ENCODE assay signal across 1 cellular context in genomic region chr6:158626360-158627167, GRCh38.
TF ChIP-seq lines count a peak whose summit lies in the region.

No MANE protein-coding gene starts in this region.

TF ChIP-seq in K562, 482 proteins besides CTCF, POLR2A, EP300 and RAD21 (continues in another document):
- no peak for TF ChIP-seq CHD4 (IDR thresholded peaks at IDR 0.05; ENCODE audit: insufficient read depth, insufficient replicate concordance, low read depth, low read length, poor library complexity, severe bottlenecking)
- TF ChIP-seq CBX5 (IDR thresholded peaks at IDR 0.05; ENCODE audit: borderline replicate concordance, low read depth), result no peak
- no peak for TF ChIP-seq NR2C2 (CRISPR knock-in tag; IDR thresholded peaks at IDR 0.05)
- no peak for TF ChIP-seq NR2C2 (tag; IDR thresholded peaks at IDR 0.05)
- no peak for TF ChIP-seq RBM15 (IDR thresholded peaks at IDR 0.05; ENCODE audit: insufficient read depth, low read length)
- no peak for TF ChIP-seq ZNF224 (CRISPR knock-in tag; IDR thresholded peaks at IDR 0.05)
- TF ChIP-seq, protein P1, sequence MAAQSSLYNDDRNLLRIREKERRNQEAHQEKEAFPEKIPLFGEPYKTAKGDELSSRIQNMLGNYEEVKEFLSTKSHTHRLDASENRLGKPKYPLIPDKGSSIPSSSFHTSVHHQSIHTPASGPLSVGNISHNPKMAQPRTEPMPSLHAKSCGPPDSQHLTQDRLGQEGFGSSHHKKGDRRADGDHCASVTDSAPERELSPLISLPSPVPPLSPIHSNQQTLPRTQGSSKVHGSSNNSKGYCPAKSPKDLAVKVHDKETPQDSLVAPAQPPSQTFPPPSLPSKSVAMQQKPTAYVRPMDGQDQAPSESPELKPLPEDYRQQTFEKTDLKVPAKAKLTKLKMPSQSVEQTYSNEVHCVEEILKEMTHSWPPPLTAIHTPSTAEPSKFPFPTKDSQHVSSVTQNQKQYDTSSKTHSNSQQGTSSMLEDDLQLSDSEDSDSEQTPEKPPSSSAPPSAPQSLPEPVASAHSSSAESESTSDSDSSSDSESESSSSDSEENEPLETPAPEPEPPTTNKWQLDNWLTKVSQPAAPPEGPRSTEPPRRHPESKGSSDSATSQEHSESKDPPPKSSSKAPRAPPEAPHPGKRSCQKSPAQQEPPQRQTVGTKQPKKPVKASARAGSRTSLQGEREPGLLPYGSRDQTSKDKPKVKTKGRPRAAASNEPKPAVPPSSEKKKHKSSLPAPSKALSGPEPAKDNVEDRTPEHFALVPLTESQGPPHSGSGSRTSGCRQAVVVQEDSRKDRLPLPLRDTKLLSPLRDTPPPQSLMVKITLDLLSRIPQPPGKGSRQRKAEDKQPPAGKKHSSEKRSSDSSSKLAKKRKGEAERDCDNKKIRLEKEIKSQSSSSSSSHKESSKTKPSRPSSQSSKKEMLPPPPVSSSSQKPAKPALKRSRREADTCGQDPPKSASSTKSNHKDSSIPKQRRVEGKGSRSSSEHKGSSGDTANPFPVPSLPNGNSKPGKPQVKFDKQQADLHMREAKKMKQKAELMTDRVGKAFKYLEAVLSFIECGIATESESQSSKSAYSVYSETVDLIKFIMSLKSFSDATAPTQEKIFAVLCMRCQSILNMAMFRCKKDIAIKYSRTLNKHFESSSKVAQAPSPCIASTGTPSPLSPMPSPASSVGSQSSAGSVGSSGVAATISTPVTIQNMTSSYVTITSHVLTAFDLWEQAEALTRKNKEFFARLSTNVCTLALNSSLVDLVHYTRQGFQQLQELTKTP (IDR thresholded peaks at IDR 0.05; ENCODE audit: low read depth in 1 of 2, partially characterized antibody in 2 of 2), result no peak
- TF ChIP-seq GTF3C2 (IDR thresholded peaks at IDR 0.05; ENCODE audit: borderline replicate concordance, extremely low read depth, insufficient read length), result no peak
- TF ChIP-seq HDAC2 (IDR thresholded peaks at IDR 0.05), result no peak
- peak; percentile 51; the same call in 1 of the 2 replicates for TF ChIP-seq HDGF (IDR thresholded peaks at IDR 0.05)
- no peak for TF ChIP-seq CREM (IDR thresholded peaks at IDR 0.05; ENCODE audit: low read depth)
- TF ChIP-seq MLX (CRISPR knock-in tag; conservative IDR thresholded peaks at IDR 0.05), result no peak
- 0 out of 2 replicates have a peak, but pooled peaks have one; percentile 48 for TF ChIP-seq HLTF (IDR thresholded peaks at IDR 0.05)
- TF ChIP-seq HBP1 (CRISPR knock-in tag; IDR thresholded peaks at IDR 0.05), result no peak
- TF ChIP-seq, protein P2, sequence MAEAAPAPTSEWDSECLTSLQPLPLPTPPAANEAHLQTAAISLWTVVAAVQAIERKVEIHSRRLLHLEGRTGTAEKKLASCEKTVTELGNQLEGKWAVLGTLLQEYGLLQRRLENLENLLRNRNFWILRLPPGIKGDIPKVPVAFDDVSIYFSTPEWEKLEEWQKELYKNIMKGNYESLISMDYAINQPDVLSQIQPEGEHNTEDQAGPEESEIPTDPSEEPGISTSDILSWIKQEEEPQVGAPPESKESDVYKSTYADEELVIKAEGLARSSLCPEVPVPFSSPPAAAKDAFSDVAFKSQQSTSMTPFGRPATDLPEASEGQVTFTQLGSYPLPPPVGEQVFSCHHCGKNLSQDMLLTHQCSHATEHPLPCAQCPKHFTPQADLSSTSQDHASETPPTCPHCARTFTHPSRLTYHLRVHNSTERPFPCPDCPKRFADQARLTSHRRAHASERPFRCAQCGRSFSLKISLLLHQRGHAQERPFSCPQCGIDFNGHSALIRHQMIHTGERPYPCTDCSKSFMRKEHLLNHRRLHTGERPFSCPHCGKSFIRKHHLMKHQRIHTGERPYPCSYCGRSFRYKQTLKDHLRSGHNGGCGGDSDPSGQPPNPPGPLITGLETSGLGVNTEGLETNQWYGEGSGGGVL (CRISPR knock-in tag; IDR thresholded peaks at IDR 0.05), result no peak
- TF ChIP-seq SRSF3 (IDR thresholded peaks at IDR 0.05; ENCODE audit: insufficient read depth, low read length), result no peak
- no peak for TF ChIP-seq NR2F6 (CRISPR knock-in tag; IDR thresholded peaks at IDR 0.05)
- TF ChIP-seq ZNF23 (CRISPR knock-in tag; IDR thresholded peaks at IDR 0.05), result no peak
- TF ChIP-seq THRA (IDR thresholded peaks at IDR 0.05), result no peak
- TF ChIP-seq SUPT5H (IDR thresholded peaks at IDR 0.05), result 0 out of 2 replicates have a peak, but pooled peaks have one; percentile 31
- TF ChIP-seq REST (CRISPR knock-in tag; IDR thresholded peaks at IDR 0.05; ENCODE audit: low read depth), result no peak
- no peak for TF ChIP-seq MXI1 (IDR thresholded peaks at IDR 0.05; ENCODE audit: low read depth, low read length)
- no peak for TF ChIP-seq PML (IDR thresholded peaks at IDR 0.05; ENCODE audit: low read length)
- no peak for TF ChIP-seq TRIM28 (IDR thresholded peaks at IDR 0.05)
- TF ChIP-seq HMGN3 (IDR thresholded peaks at IDR 0.05; ENCODE audit: borderline replicate concordance, extremely low read depth, insufficient read length, low read depth, low read length), result no peak
- no peak for TF ChIP-seq KDM5B (IDR thresholded peaks at IDR 0.05; ENCODE audit: insufficient replicate concordance, low read depth, low read length)
- TF ChIP-seq ZNF431 (CRISPR knock-in tag; IDR thresholded peaks at IDR 0.05), result no peak
- no peak for TF ChIP-seq ATF3 (IDR thresholded peaks at IDR 0.05)
- TF ChIP-seq ATF3 (CRISPR knock-in tag; conservative IDR thresholded peaks at IDR 0.05), result no peak
- TF ChIP-seq ZNF740 (CRISPR knock-in tag; IDR thresholded peaks at IDR 0.05), result no peak
- no peak for TF ChIP-seq ZNF740 (tag; IDR thresholded peaks at IDR 0.05)
- TF ChIP-seq ELF4 (CRISPR knock-in tag; IDR thresholded peaks at IDR 0.05), result 0 out of 2 replicates have a peak, but pooled peaks have one; percentile 22
- no peak for TF ChIP-seq NR0B1 (IDR thresholded peaks at IDR 0.05; ENCODE audit: partially characterized antibody)
- no peak for TF ChIP-seq MAX (CRISPR knock-in tag; IDR thresholded peaks at IDR 0.05)
- no peak for TF ChIP-seq YY1 (IDR thresholded peaks at IDR 0.05; ENCODE audit: borderline replicate concordance in 1 of 3, control insufficient read depth in 1 of 3, extremely low read depth in 1 of 3, insufficient read depth in 3 of 3, insufficient read length in 1 of 3, insufficient replicate concordance in 2 of 3, low read depth in 1 of 3, low read length in 2 of 3)
- no peak for TF ChIP-seq ILK (tag; IDR thresholded peaks at IDR 0.05; ENCODE audit: borderline replicate concordance, low read depth)
- no peak for TF ChIP-seq ZNF766 (CRISPR knock-in tag; conservative IDR thresholded peaks at IDR 0.05)
